Comparison of ENCODE assay signal across 1 cellular context in the genomic region with DNA sequence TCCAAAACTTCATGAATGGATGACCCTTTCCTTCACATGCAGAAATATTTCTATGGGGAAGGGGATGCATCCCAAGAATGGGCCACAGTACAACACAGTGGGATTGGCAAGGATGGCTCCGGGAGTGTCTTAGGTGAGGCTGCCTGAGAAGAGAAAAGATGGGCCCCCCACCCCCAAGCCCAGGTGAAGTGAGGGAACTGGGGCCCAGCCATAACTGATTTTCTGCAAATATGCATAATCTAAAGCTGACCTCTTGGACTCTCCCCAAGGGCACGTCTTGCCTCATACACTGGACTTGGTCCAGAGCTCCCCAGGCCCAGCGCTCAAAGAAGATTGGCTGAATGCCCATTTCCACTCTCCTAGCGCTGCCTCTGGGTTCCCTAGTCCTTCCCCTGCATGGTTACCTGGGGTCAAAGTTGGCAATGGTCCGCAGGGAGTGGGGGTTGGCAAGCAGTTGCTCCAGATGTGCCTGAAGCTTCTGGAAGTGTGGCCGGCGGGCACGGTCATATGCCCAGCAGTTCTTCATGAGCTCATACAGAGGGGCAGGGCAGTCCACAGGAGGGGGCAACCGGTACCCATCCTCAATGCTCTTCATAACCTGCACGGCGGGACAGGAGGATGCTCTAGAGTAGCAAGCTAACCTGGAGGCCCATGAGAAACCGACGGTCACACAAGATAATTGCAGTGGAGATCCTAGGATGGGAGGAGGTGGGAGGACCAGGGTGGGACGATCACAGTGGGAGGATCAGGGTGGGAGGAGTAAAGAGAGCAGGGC.
TF ChIP-seq lines count a peak whose summit lies in the region.

No MANE protein-coding gene starts in this region.

TF ChIP-seq in K562, 482 proteins besides CTCF, POLR2A, EP300 and RAD21:
- TF ChIP-seq, protein P1, sequence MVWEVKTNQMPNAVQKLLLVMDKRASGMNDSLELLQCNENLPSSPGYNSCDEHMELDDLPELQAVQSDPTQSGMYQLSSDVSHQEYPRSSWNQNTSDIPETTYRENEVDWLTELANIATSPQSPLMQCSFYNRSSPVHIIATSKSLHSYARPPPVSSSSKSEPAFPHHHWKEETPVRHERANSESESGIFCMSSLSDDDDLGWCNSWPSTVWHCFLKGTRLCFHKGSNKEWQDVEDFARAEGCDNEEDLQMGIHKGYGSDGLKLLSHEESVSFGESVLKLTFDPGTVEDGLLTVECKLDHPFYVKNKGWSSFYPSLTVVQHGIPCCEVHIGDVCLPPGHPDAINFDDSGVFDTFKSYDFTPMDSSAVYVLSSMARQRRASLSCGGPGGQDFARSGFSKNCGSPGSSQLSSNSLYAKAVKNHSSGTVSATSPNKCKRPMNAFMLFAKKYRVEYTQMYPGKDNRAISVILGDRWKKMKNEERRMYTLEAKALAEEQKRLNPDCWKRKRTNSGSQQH (CRISPR knock-in tag; IDR thresholded peaks at IDR 0.05) = 0 out of 2 replicates have a peak, but pooled peaks have one; percentile 26
- TF ChIP-seq, protein P2, sequence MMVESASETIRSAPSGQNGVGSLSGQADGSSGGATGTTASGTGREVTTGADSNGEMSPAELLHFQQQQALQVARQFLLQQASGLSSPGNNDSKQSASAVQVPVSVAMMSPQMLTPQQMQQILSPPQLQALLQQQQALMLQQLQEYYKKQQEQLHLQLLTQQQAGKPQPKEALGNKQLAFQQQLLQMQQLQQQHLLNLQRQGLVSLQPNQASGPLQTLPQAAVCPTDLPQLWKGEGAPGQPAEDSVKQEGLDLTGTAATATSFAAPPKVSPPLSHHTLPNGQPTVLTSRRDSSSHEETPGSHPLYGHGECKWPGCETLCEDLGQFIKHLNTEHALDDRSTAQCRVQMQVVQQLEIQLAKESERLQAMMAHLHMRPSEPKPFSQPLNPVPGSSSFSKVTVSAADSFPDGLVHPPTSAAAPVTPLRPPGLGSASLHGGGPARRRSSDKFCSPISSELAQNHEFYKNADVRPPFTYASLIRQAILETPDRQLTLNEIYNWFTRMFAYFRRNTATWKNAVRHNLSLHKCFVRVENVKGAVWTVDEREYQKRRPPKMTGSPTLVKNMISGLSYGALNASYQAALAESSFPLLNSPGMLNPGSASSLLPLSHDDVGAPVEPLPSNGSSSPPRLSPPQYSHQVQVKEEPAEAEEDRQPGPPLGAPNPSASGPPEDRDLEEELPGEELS (CRISPR knock-in tag; IDR thresholded peaks at IDR 0.05; ENCODE audit: borderline replicate concordance) = 0 out of 2 replicates have a peak, but pooled peaks have one; percentile 37
- TF ChIP-seq, protein P3, sequence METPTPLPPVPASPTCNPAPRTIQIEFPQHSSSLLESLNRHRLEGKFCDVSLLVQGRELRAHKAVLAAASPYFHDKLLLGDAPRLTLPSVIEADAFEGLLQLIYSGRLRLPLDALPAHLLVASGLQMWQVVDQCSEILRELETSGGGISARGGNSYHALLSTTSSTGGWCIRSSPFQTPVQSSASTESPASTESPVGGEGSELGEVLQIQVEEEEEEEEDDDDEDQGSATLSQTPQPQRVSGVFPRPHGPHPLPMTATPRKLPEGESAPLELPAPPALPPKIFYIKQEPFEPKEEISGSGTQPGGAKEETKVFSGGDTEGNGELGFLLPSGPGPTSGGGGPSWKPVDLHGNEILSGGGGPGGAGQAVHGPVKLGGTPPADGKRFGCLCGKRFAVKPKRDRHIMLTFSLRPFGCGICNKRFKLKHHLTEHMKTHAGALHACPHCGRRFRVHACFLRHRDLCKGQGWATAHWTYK (CRISPR knock-in tag; IDR thresholded peaks at IDR 0.05) = no peak
- TF ChIP-seq PHTF2 (CRISPR knock-in tag; IDR thresholded peaks at IDR 0.05) = no peak
- TF ChIP-seq ZBTB1 (CRISPR knock-in tag; IDR thresholded peaks at IDR 0.05; ENCODE audit: borderline replicate concordance, low read depth) = no peak
- TF ChIP-seq ZNF224 (CRISPR knock-in tag; IDR thresholded peaks at IDR 0.05) = 0 out of 2 replicates have a peak, but pooled peaks have one; percentile 32
- TF ChIP-seq, protein P4, sequence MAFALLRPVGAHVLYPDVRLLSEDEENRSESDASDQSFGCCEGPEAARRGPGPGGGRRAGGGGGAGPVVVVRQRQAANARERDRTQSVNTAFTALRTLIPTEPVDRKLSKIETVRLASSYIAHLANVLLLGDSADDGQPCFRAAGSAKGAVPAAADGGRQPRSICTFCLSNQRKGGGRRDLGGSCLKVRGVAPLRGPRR (CRISPR knock-in tag; IDR thresholded peaks at IDR 0.05) = no peak
- TF ChIP-seq, protein P5, sequence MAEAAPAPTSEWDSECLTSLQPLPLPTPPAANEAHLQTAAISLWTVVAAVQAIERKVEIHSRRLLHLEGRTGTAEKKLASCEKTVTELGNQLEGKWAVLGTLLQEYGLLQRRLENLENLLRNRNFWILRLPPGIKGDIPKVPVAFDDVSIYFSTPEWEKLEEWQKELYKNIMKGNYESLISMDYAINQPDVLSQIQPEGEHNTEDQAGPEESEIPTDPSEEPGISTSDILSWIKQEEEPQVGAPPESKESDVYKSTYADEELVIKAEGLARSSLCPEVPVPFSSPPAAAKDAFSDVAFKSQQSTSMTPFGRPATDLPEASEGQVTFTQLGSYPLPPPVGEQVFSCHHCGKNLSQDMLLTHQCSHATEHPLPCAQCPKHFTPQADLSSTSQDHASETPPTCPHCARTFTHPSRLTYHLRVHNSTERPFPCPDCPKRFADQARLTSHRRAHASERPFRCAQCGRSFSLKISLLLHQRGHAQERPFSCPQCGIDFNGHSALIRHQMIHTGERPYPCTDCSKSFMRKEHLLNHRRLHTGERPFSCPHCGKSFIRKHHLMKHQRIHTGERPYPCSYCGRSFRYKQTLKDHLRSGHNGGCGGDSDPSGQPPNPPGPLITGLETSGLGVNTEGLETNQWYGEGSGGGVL (CRISPR knock-in tag; IDR thresholded peaks at IDR 0.05) = no peak
- TF ChIP-seq CEBPG (CRISPR knock-in tag; IDR thresholded peaks at IDR 0.05) = no peak
- TF ChIP-seq CEBPG (tag; conservative IDR thresholded peaks at IDR 0.05 in 1 of 2, IDR thresholded peaks at IDR 0.05 in 1 of 2) = 0 out of 4 replicates have a peak, but pooled peaks of 1 of the 2 experiments have one; percentile 21
- TF ChIP-seq HNRNPK (IDR thresholded peaks at IDR 0.05; ENCODE audit: low read depth, low read length, poor library complexity, severe bottlenecking) = no peak
- 0 out of 2 replicates have a peak, but pooled peaks have one; percentile 5 for TF ChIP-seq CBX1 (IDR thresholded peaks at IDR 0.05; ENCODE audit: low read depth)
- TF ChIP-seq, protein P6, sequence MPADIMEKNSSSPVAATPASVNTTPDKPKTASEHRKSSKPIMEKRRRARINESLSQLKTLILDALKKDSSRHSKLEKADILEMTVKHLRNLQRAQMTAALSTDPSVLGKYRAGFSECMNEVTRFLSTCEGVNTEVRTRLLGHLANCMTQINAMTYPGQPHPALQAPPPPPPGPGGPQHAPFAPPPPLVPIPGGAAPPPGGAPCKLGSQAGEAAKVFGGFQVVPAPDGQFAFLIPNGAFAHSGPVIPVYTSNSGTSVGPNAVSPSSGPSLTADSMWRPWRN (IDR thresholded peaks at IDR 0.05; ENCODE audit: low read depth) = no peak
- TF ChIP-seq NFIC (IDR thresholded peaks at IDR 0.05) = peak; percentile 77
- no peak for TF ChIP-seq HEY1 (CRISPR knock-in tag; IDR thresholded peaks at IDR 0.05; ENCODE audit: borderline replicate concordance)
- TF ChIP-seq, protein P7, sequence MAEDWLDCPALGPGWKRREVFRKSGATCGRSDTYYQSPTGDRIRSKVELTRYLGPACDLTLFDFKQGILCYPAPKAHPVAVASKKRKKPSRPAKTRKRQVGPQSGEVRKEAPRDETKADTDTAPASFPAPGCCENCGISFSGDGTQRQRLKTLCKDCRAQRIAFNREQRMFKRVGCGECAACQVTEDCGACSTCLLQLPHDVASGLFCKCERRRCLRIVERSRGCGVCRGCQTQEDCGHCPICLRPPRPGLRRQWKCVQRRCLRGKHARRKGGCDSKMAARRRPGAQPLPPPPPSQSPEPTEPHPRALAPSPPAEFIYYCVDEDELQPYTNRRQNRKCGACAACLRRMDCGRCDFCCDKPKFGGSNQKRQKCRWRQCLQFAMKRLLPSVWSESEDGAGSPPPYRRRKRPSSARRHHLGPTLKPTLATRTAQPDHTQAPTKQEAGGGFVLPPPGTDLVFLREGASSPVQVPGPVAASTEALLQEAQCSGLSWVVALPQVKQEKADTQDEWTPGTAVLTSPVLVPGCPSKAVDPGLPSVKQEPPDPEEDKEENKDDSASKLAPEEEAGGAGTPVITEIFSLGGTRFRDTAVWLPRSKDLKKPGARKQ (CRISPR knock-in tag; IDR thresholded peaks at IDR 0.05) = no peak
- TF ChIP-seq HLTF (IDR thresholded peaks at IDR 0.05) = no peak
- TF ChIP-seq KDM5B (IDR thresholded peaks at IDR 0.05; ENCODE audit: insufficient replicate concordance, low read depth, low read length) = peak; percentile 26
- no peak for TF ChIP-seq ZNF431 (CRISPR knock-in tag; IDR thresholded peaks at IDR 0.05)
- TF ChIP-seq SMARCC2 (IDR thresholded peaks at IDR 0.05; ENCODE audit: low read depth) = no peak
- TF ChIP-seq, protein P8, sequence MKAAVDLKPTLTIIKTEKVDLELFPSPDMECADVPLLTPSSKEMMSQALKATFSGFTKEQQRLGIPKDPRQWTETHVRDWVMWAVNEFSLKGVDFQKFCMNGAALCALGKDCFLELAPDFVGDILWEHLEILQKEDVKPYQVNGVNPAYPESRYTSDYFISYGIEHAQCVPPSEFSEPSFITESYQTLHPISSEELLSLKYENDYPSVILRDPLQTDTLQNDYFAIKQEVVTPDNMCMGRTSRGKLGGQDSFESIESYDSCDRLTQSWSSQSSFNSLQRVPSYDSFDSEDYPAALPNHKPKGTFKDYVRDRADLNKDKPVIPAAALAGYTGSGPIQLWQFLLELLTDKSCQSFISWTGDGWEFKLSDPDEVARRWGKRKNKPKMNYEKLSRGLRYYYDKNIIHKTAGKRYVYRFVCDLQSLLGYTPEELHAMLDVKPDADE (conservative IDR thresholded peaks at IDR 0.05; ENCODE audit: control insufficient read depth, low read depth, low read length) = no peak
- 0 out of 2 replicates have a peak, but pooled peaks have one; percentile 53 for TF ChIP-seq ZNF217 (CRISPR knock-in tag; IDR thresholded peaks at IDR 0.05)
- TF ChIP-seq, protein P9, sequence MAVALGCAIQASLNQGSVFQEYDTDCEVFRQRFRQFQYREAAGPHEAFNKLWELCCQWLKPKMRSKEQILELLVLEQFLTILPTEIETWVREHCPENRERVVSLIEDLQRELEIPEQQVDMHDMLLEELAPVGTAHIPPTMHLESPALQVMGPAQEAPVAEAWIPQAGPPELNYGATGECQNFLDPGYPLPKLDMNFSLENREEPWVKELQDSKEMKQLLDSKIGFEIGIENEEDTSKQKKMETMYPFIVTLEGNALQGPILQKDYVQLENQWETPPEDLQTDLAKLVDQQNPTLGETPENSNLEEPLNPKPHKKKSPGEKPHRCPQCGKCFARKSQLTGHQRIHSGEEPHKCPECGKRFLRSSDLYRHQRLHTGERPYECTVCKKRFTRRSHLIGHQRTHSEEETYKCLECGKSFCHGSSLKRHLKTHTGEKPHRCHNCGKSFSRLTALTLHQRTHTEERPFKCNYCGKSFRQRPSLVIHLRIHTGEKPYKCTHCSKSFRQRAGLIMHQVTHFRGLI (CRISPR knock-in tag; IDR thresholded peaks at IDR 0.05) = no peak
- no peak for TF ChIP-seq ZNF830 (CRISPR knock-in tag; IDR thresholded peaks at IDR 0.05)
- peak; percentile 74; the same call in 1 of the 2 replicates for TF ChIP-seq ZNF263 (CRISPR knock-in tag; IDR thresholded peaks at IDR 0.05; ENCODE audit: borderline replicate concordance)
- 0 out of 2 replicates have a peak, but pooled peaks have one; percentile 5 for TF ChIP-seq SUPT5H (IDR thresholded peaks at IDR 0.05)
